ENCODE assay signal across 8 cellular contexts in the genomic region with DNA sequence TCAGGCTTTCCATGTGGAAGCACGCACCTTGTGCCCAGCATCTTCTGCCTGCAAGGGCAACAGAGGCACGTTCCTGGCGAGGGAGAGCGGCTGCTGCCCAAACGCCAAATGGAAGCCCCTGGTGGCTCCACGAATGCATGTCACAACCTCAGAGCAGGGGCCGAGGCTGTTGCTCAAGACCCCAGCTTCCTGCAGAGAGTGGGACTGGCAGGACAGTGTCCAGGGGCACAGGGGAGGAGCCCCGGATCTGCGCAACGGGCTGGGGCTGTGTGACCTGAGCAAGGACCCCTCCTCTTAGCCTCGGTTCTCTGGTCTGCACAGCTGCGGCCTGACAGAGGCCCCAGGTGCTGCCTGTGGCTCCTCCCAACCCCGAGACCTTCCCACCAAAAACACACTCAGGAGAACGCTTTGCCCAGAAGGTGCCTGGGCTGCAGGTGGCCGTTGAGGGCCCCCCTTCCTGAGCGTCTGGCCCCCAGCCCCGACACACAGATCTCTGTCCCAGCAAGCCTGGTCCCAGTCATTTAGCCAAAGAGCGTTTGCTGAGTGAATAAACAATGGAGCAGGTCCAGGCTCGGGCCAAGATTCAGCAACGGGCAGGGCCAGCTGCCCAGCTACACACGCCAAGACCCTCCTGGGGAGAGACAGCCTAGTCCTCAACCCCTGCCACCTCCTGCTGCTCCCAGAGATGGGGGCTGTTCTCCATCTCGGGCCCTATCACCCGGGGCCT. TPM values are rescaled to one million over a fixed set of nuclear protein-coding genes. Genes with fewer than 3 reads are reported as not detected.
DNase-seq lines count a peak whose midpoint lies in the region; ATAC-seq and TF ChIP-seq lines count a peak whose summit lies in the region.

No MANE protein-coding gene starts in this region.

- H3K36me3 Mint-ChIP-seq in central memory CD8-positive, alpha-beta T cell (ENCODE audit: insufficient read depth) = no peaks in the 10 kb centered on the region

- no peak overlapping the region for H3K27ac Mint-ChIP-seq in central memory CD8-positive, alpha-beta T cell (ENCODE audit: low read depth)

- no peak overlapping the region for H2AFZ ChIP-seq in Loucy (ENCODE audit: low read length)

- no peaks in the 10 kb centered on the region for H3K27me3 Mint-ChIP-seq in central memory CD8-positive, alpha-beta T cell

- no peaks in the 10 kb centered on the region for H3K36me3 ChIP-seq in Loucy (ENCODE audit: insufficient read depth, low read length)
- H3K36me3 ChIP-seq in muscle layer of colon (ENCODE audit: insufficient read depth, low read length) = no peaks in the 10 kb centered on the region
- H3K36me3 ChIP-seq in testis (ENCODE audit: low read depth, missing control alignments) = no peaks in the 10 kb centered on the region

- H3K9ac ChIP-seq in Loucy (ENCODE audit: low read depth, low read length, poor library complexity, severe bottlenecking) (peak overlapping the region; percentile 72), muscle layer of colon (ENCODE audit: low read length) (no peak overlapping the region)

- H3K4me3 Mint-ChIP-seq in central memory CD8-positive, alpha-beta T cell = peak overlapping the region; percentile 67

- H3K9me2 ChIP-seq in Loucy (replicated peaks; ENCODE audit: low read depth, low read length) = no peaks in the 10 kb centered on the region

- 63 to 65% methylated on average over 10 to 22 of the region's 23 CpGs for WGBS in testis, 2 donors

- H3K27me3 ChIP-seq in Loucy (ENCODE audit: insufficient read depth, low read length, poor library complexity, severe bottlenecking) (no peaks in the 10 kb centered on the region), muscle layer of colon (ENCODE audit: control insufficient read depth in 1 of 2, insufficient read depth in 2 of 2, low read length in 2 of 2) (no peaks in the 10 kb centered on the region), testis (no peaks in the 10 kb centered on the region)

- intact Hi-C loops in testis (cut with DNase I; ENCODE audit: low total_unique reads) = no loop called here

- H3K9me3 Mint-ChIP-seq in central memory CD8-positive, alpha-beta T cell = no peaks in the 10 kb centered on the region

- TF ChIP-seq CTCF in AG10803 (conservative IDR thresholded peaks at IDR 0.05; ENCODE audit: low read length) = no peak
- no peak for TF ChIP-seq CTCF in Loucy (conservative IDR thresholded peaks at IDR 0.05; ENCODE audit: low read length)
- no peak for TF ChIP-seq CTCF in testis (IDR thresholded peaks at IDR 0.05)

- H3F3A ChIP-seq in Loucy (ENCODE audit: low read depth) = no peaks in the 10 kb centered on the region; the same call in 1 of the 2 replicates

- no peak for ATAC-seq in central memory CD8-positive, alpha-beta T cell (replicated peaks; ENCODE audit: extremely low read depth, poor library complexity, severe bottlenecking)
- no peak for ATAC-seq in HG03342 (IDR thresholded peaks at IDR 0.05; ENCODE audit: unreplicated experiment)

- H3K4me1 ChIP-seq in Loucy (ENCODE audit: insufficient read depth, low read length, poor library complexity, severe bottlenecking) (peaks cover 55% of the 10 kb centered on the region), muscle layer of colon (ENCODE audit: insufficient read depth, low read length) (peaks cover 40% of the 10 kb centered on the region), testis (peaks cover 23% of the 10 kb centered on the region)

- peaks cover 22% of the 10 kb centered on the region for H3K4me1 Mint-ChIP-seq in central memory CD8-positive, alpha-beta T cell

- no peak for DNase-seq in AG10803 (ENCODE audit: low read depth)
- no peak for DNase-seq in central memory CD8-positive, alpha-beta T cell (ENCODE audit: low spot score in 2 of 2)
- DNase-seq in stimulated activated naive CD4-positive, alpha-beta T cell (lab: John Stamatoyannopoulos, UW) = no peak
- DNase-seq in stimulated activated CD4-positive, alpha-beta T cell treated with anti-CD3 and anti-CD28 coated beads, Interleukin-15, amount 100 ng/mL, for 24 hours = no peak
- no peak for DNase-seq in testis

- H3K9me3 ChIP-seq in Loucy (ENCODE audit: insufficient read depth, low read depth, low read length) (no peaks in the 10 kb centered on the region), muscle layer of colon (ENCODE audit: low read length) (no peaks in the 10 kb centered on the region), testis (no peaks in the 10 kb centered on the region)

- H3K4me3 ChIP-seq in AG10803 (ENCODE audit: low read length) = peak overlapping the region; percentile 92
- H3K4me3 ChIP-seq in Loucy (ENCODE audit: low read length, poor library complexity, severe bottlenecking) = peak overlapping the region; percentile 78
- H3K4me3 ChIP-seq in muscle layer of colon (ENCODE audit: low read depth in 1 of 2, low read length in 2 of 2) = peak overlapping the region; percentile 6 to 74
- peak overlapping the region in 1 of 2 donors; percentile 58 for H3K4me3 ChIP-seq in testis

- peak overlapping the region; percentile 64 for H3K27ac ChIP-seq in muscle layer of colon (ENCODE audit: low read depth, low read length)
- H3K27ac ChIP-seq in testis = no peak overlapping the region

- peaks cover 4% of the 10 kb centered on the region; the same call in 1 of the 2 replicates for H3K79me2 ChIP-seq in Loucy (ENCODE audit: insufficient read depth, low read length)

- no peak for TF ChIP-seq POLR2A in testis (IDR thresholded peaks at IDR 0.05)

- H4K20me1 ChIP-seq in Loucy (ENCODE audit: insufficient read depth, low read length, poor library complexity, severe bottlenecking) = no peaks in the 10 kb centered on the region

- H3K4me2 ChIP-seq in Loucy (ENCODE audit: low read depth, low read length, poor library complexity, severe bottlenecking) = peak overlapping the region; percentile 93

RNA-seq across cellular contexts. Expression of a gene that starts 1.2 kb away (rescaled TPM):
- total RNA-seq in testis = 10 to 100 TPM; 29.4 to 39.4 TPM
- polyA plus RNA-seq in testis (ENCODE audit: insufficient read depth, low read depth, low replicate concordance) = 13.4 TPM

RNA-seq across cellular contexts. Expression of a gene that starts 46.1 kb away (rescaled TPM):
- total RNA-seq in testis = 100 to 1,000 TPM; 142 to 185 TPM
- 142 TPM for polyA plus RNA-seq in testis (ENCODE audit: insufficient read depth, low read depth, low replicate concordance)
